ENCODE assay signal across 8 cellular contexts in genomic region chr2:217851191-217852020, GRCh38.
DNase-seq lines count a peak whose midpoint lies in the region; ATAC-seq and TF ChIP-seq lines count a peak whose summit lies in the region.

No MANE protein-coding gene starts in this region.

- peaks cover 34 to 80% (median 57%) of the 10 kb centered on the region in 4 donors for H3K36me3 ChIP-seq in sigmoid colon

- ATAC-seq in GM18498 (IDR thresholded peaks at IDR 0.05; ENCODE audit: unreplicated experiment) (no peak), GM19324 (IDR thresholded peaks at IDR 0.05; ENCODE audit: low FRiP score, unreplicated experiment) (no peak)

- no peak for TF ChIP-seq POLR2A in sigmoid colon (IDR thresholded peaks at IDR 0.05)

- DNase-seq in EH (ENCODE audit: low read depth) (peak; percentile 85), SKM-1 treated with dmso at 0.1 percent for 144 hours (lab: John Stamatoyannopoulos, UW; ENCODE audit: unreplicated experiment) (peak; percentile 34), globus pallidus (ENCODE audit: low spot score) (peak; percentile 58), sigmoid colon (peak; percentile 86), LoVo (ENCODE audit: low spot score) (no peak), NCI-H2196 (lab: John Stamatoyannopoulos, UW; ENCODE audit: unreplicated experiment) (no peak)

- no peaks in the 10 kb centered on the region for H3K27me3 ChIP-seq in sigmoid colon

- peak overlapping the region in 1 of 4 donors; percentile 0 for H3K4me3 ChIP-seq in sigmoid colon

- H3K9me3 ChIP-seq in sigmoid colon: no peaks in the 10 kb centered on the region

- intact Hi-C loops in sigmoid colon (cut with DNase I): loop anchor here (2.0 kb wide), 1 partner anchor 15 kb away; no protein-coding TSS in a partner anchor

- no peak for TF ChIP-seq CTCF in sigmoid colon (IDR thresholded peaks at IDR 0.05)

- H3K4me1 ChIP-seq in sigmoid colon: peaks cover 0 to 100% (median 99%) of the 10 kb centered on the region in 4 donors

- peak overlapping the region; percentile 83 to 98 (median 92) for H3K27ac ChIP-seq in sigmoid colon

- TF ChIP-seq EP300 in sigmoid colon (IDR thresholded peaks at IDR 0.05): no peak

- 84 to 87% methylated on average over 2 of the region's 2 CpGs for WGBS in sigmoid colon, 2 donors

Comparison
In these comparisons a context has a peak if more than half of its experiments do, and no peak if none do; other contexts are left out.
1. DNase-seq: peak in EH (single experiment), SKM-1 treated with dmso at 0.1 percent for 144 hours (single experiment), globus pallidus (single experiment) and sigmoid colon (single experiment); none in LoVo (single experiment) and NCI-H2196 (single experiment).